10 cellular contexts compared by ENCODE assay signal in the genomic region with DNA sequence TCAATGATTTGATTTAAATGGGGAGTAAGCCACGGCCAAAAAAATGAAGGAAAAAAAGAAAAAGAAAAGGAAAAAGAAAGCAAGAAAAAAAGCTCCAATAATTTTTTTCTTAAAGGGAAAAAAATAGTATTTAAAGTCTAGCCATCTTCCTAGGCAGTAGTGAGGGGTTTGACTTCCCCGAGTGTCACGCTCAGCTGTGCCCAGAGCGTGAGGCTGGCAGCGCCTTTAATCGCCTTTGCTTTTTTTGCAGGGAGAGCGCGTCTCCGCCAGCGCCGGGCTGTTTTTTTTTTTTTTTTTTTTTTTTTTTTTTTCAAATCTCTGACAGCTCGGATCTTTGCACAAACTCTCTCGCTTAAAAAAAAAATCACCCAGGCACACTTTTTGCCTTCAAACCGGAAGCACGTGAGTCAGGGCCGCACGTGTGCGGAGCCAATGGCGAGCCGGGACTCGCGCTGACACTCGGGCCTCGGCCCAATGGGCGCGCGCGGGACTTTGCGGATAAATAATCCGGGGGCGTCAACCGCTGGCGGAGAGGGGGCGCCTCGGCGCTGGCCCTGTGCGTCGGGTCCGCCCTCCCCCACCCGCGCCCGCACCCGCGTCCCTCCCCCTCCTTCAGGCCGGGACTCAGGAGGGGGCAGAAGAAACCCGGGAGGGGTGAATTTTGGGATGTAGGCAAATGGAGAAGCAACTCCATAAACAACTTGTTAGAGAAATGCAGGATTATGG. TPM values are rescaled to one million over a fixed set of nuclear protein-coding genes. Genes with fewer than 3 reads are reported as not detected.
A peak's percentile ranks its signal among the peaks of the same experiment; 100 is the strongest.
DNase-seq lines count a peak whose midpoint lies in the region; ATAC-seq and TF ChIP-seq lines count a peak whose summit lies in the region.
"Had no signal": no experiment of that assay in that cellular context is flagged by ENCODE, and none has a peak within 500 bp of the region (broad histone marks: within the 10 kb centered on the region; RNA-seq: fewer than 3 reads in every experiment).

A gene (minus strand): TSS at position 202 of the 726 bp plus-strand sequence. CDS start 481 bp downstream, outside the sequence.

- intact Hi-C loops in activated naive CD4-positive, alpha-beta T cell treated with anti-CD3 and anti-CD28 coated beads for 36 hours (cut with micrococcal nuclease): loop anchor here (1.0 to 10.0 kb wide), 2 partner anchors 8 to 1033 kb away; a partner anchor contains a TSS
- intact Hi-C loops in activated T-helper 2 cell treated with anti-CD3 and anti-CD28 coated beads, Interferon-gamma antibody, Interleukin-2, Interleukin-4, amounts not matched to agents 10 μg/mL and 5 μg/mL and 100 μg/mL, durations not matched to agents 14 hours and 24 hours and 36 hours (cut with micrococcal nuclease): loop anchor here (2.0 kb wide), 1 partner anchor 13 kb away; no protein-coding TSS in a partner anchor

- DNase-seq in activated naive CD4-positive, alpha-beta T cell treated with anti-CD3 and anti-CD28 coated beads for 36 hours: peak; percentile 40
- DNase-seq in activated naive CD4-positive, alpha-beta T cell treated with Interleukin-2 at 50 U/mL for 16 hours: no peak
- no peak for DNase-seq in activated T-helper 2 cell treated with anti-CD3 and anti-CD28 coated beads, Interferon-gamma antibody, Interleukin-2, Interleukin-4, amounts not matched to agents 10 μg/mL and 5 μg/mL and 100 μg/mL, durations not matched to agents 14 hours and 24 hours and 36 hours (ENCODE audit: low spot score)
- DNase-seq in immature natural killer cell (no peak), type B pancreatic cell (ENCODE audit: extremely low spot score, unreplicated experiment) (no peak), erythroblast (lab: John Stamatoyannopoulos, UW) (no peak), NCI-H1930 (lab: John Stamatoyannopoulos, UW) (no peak)
- DNase-seq: GDM1 had no signal

- H3K9me3 Mint-ChIP-seq in activated naive CD4-positive, alpha-beta T cell treated with anti-CD3 and anti-CD28 coated beads for 36 hours: no peaks in the 10 kb centered on the region
- H3K9me3 Mint-ChIP-seq in activated T-helper 2 cell treated with anti-CD3 and anti-CD28 coated beads, Interferon-gamma antibody, Interleukin-2, Interleukin-4, amounts not matched to agents 10 μg/mL and 5 μg/mL and 100 μg/mL, durations not matched to agents 14 hours and 24 hours and 36 hours: no peaks in the 10 kb centered on the region
- H3K9me3 Mint-ChIP-seq in immature natural killer cell (peaks cover 0 to 5% (median 2%) of the 10 kb centered on the region in 6 donors), type B pancreatic cell (no peaks in the 10 kb centered on the region)

- no peak for ATAC-seq in GM18873 (IDR thresholded peaks at IDR 0.05; ENCODE audit: low FRiP score, unreplicated experiment)

- peak within 1 kb of the TSS; percentile 52 for H3K4me3 Mint-ChIP-seq in activated naive CD4-positive, alpha-beta T cell treated with anti-CD3 and anti-CD28 coated beads for 36 hours
- no peak within 1 kb of the TSS for H3K4me3 Mint-ChIP-seq in activated T-helper 2 cell treated with anti-CD3 and anti-CD28 coated beads, Interferon-gamma antibody, Interleukin-2, Interleukin-4, amounts not matched to agents 10 μg/mL and 5 μg/mL and 100 μg/mL, durations not matched to agents 14 hours and 24 hours and 36 hours (ENCODE audit: low read depth)
- H3K4me3 Mint-ChIP-seq in immature natural killer cell (peak within 1 kb of the TSS; percentile 46 to 71 (median 67)), type B pancreatic cell (peak within 1 kb of the TSS; percentile 85)

- TF ChIP-seq POLR2A in erythroblast (IDR thresholded peaks at IDR 0.05; ENCODE audit: low read length): no peak

- H3K36me3 Mint-ChIP-seq in activated naive CD4-positive, alpha-beta T cell treated with anti-CD3 and anti-CD28 coated beads for 36 hours (ENCODE audit: low read depth): no peaks in the 10 kb centered on the region
- peaks cover 3% of the 10 kb centered on the region for H3K36me3 Mint-ChIP-seq in activated T-helper 2 cell treated with anti-CD3 and anti-CD28 coated beads, Interferon-gamma antibody, Interleukin-2, Interleukin-4, amounts not matched to agents 10 μg/mL and 5 μg/mL and 100 μg/mL, durations not matched to agents 14 hours and 24 hours and 36 hours (ENCODE audit: low read depth)
- H3K36me3 Mint-ChIP-seq in immature natural killer cell (peaks cover 0 to 4% (median 0%) of the 10 kb centered on the region in 3 donors), type B pancreatic cell (no peaks in the 10 kb centered on the region)

- CTCF ChIA-PET in activated naive CD4-positive, alpha-beta T cell treated with anti-CD3 and anti-CD28 coated beads for 36 hours (lab: Charles Lee): interaction anchor here (1.0 to 2.0 kb wide), 3 partner anchors 8 to 11 kb away, joined by 3 to 6 read pairs (median 5); no protein-coding TSS in a partner anchor

- peaks cover 79% of the 10 kb centered on the region for H3K27me3 Mint-ChIP-seq in activated naive CD4-positive, alpha-beta T cell treated with anti-CD3 and anti-CD28 coated beads for 36 hours (ENCODE audit: low read depth)
- H3K27me3 Mint-ChIP-seq in activated T-helper 2 cell treated with anti-CD3 and anti-CD28 coated beads, Interferon-gamma antibody, Interleukin-2, Interleukin-4, amounts not matched to agents 10 μg/mL and 5 μg/mL and 100 μg/mL, durations not matched to agents 14 hours and 24 hours and 36 hours (ENCODE audit: low read depth): peaks cover 80% of the 10 kb centered on the region
- peaks cover 32 to 73% (median 51%) of the 10 kb centered on the region in 3 donors for H3K27me3 Mint-ChIP-seq in immature natural killer cell (ENCODE audit: low read depth in 3 of 3)
- H3K27me3 Mint-ChIP-seq in type B pancreatic cell: peaks cover 92% of the 10 kb centered on the region

- no peak within 1 kb of the TSS for H3K27ac Mint-ChIP-seq in activated naive CD4-positive, alpha-beta T cell treated with anti-CD3 and anti-CD28 coated beads for 36 hours
- H3K27ac Mint-ChIP-seq in activated T-helper 2 cell treated with anti-CD3 and anti-CD28 coated beads, Interferon-gamma antibody, Interleukin-2, Interleukin-4, amounts not matched to agents 10 μg/mL and 5 μg/mL and 100 μg/mL, durations not matched to agents 14 hours and 24 hours and 36 hours: peak within 1 kb of the TSS; percentile 62
- H3K27ac Mint-ChIP-seq in immature natural killer cell (no peak within 1 kb of the TSS), type B pancreatic cell (peak within 1 kb of the TSS; percentile 56)

- no peak for TF ChIP-seq CTCF in type B pancreatic cell (conservative IDR thresholded peaks at IDR 0.05)

- peaks cover 37% of the 10 kb centered on the region for H3K4me1 Mint-ChIP-seq in activated naive CD4-positive, alpha-beta T cell treated with anti-CD3 and anti-CD28 coated beads for 36 hours (ENCODE audit: low read depth)
- H3K4me1 Mint-ChIP-seq in activated T-helper 2 cell treated with anti-CD3 and anti-CD28 coated beads, Interferon-gamma antibody, Interleukin-2, Interleukin-4, amounts not matched to agents 10 μg/mL and 5 μg/mL and 100 μg/mL, durations not matched to agents 14 hours and 24 hours and 36 hours (ENCODE audit: low read depth): peaks cover 4% of the 10 kb centered on the region
- H3K4me1 Mint-ChIP-seq in immature natural killer cell (peaks cover 13 to 27% of the 10 kb centered on the region in 2 donors), type B pancreatic cell (ENCODE audit: unreplicated experiment) (peaks cover 12% of the 10 kb centered on the region)

RNA-seq across cellular contexts. Expression of the gene that starts here (rescaled TPM):
- total RNA-seq in activated naive CD4-positive, alpha-beta T cell treated with anti-CD3 and anti-CD28 coated beads for 36 hours: not detected
- total RNA-seq in activated T-helper 2 cell treated with anti-CD3 and anti-CD28 coated beads, Interferon-gamma antibody, Interleukin-2, Interleukin-4, amounts not matched to agents 10 μg/mL and 5 μg/mL and 100 μg/mL, durations not matched to agents 14 hours and 24 hours and 36 hours: not detected in 2 replicates
- not detected for polyA plus RNA-seq in immature natural killer cell
- 0.57 and 2.7 TPM in 2 replicates for total RNA-seq in type B pancreatic cell (ENCODE audit: low replicate concordance)
- total RNA-seq: renal cortical epithelial cell had no signal

Comparison
In these comparisons a context has a peak if more than half of its experiments do, and no peak if none do; other contexts are left out.
1. Peak in DNase-seq in activated naive CD4-positive, alpha-beta T cell treated with anti-CD3 and anti-CD28 coated beads for 36 hours; RNA of the gene not detected or under 1 TPM.
2. H3K27ac Mint-ChIP-seq: peak in activated T-helper 2 cell treated with anti-CD3 and anti-CD28 coated beads, Interferon-gamma antibody, Interleukin-2, Interleukin-4, amounts not matched to agents 10 μg/mL and 5 μg/mL and 100 μg/mL, durations not matched to agents 14 hours and 24 hours and 36 hours (single experiment) and type B pancreatic cell (single experiment); none in activated naive CD4-positive, alpha-beta T cell treated with anti-CD3 and anti-CD28 coated beads for 36 hours (single experiment) and immature natural killer cell (0 of 6).